Comparison of ENCODE assay signal across 16 cellular contexts in the genomic region with DNA sequence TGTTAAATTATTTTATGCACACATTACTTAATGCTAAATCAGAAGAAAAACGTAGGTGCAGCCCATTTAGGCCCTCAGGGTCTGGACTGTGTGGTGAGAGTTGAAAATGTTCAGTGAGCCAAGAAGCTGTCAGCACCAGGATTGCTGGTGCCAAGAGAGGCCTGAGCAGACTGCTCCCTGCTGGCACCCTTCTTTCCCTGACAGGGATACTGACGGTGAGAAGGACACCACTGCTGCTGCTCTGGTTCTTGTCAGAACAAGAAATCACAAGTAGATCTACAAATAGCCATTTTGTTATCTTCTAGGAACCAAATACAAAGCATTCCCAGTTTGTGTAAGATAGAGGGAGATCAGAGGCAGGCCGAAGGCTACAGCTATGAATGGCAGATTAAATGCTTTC. TPM values are rescaled to one million over a fixed set of nuclear protein-coding genes. Genes with fewer than 3 reads are reported as not detected.
DNase-seq lines count a peak whose midpoint lies in the region; ATAC-seq and TF ChIP-seq lines count a peak whose summit lies in the region.
"Had no signal": no experiment of that assay in that cellular context is flagged by ENCODE, and none has a peak within 500 bp of the region (broad histone marks: within the 10 kb centered on the region; RNA-seq: fewer than 3 reads in every experiment).

No MANE protein-coding gene starts in this region.

- no peaks in the 10 kb centered on the region for H3K9me3 ChIP-seq in WERI-Rb-1 (ENCODE audit: severe bottlenecking)
- H3K9me3 ChIP-seq: ascending aorta, BLaER1 had no signal

- H3K27ac ChIP-seq in WERI-Rb-1, result no peak overlapping the region
- H3K27ac ChIP-seq: ascending aorta, BLaER1, skin epidermis had no signal

- intact Hi-C loops in left colon (cut with DNase I, micrococcal nuclease), result no loop called here

- no peak for ATAC-seq in left colon
- no peak for ATAC-seq in GM19452 (IDR thresholded peaks at IDR 0.05; ENCODE audit: unreplicated experiment)

- H3K27me3 ChIP-seq in WERI-Rb-1 (ENCODE audit: insufficient read depth, low read depth, severe bottlenecking), result no peaks in the 10 kb centered on the region
- H3K27me3 ChIP-seq: ascending aorta, BLaER1 had no signal

- no peak overlapping the region for H3K4me3 ChIP-seq in WERI-Rb-1 (ENCODE audit: low read depth, low read length)
- H3K4me3 ChIP-seq: ascending aorta, BLaER1, skin epidermis had no signal

- DNase-seq in COR-L47 (lab: John Stamatoyannopoulos, UW), result peak; percentile 57
- peak; percentile 37 for DNase-seq in NCI-H1092 (lab: John Stamatoyannopoulos, UW)
- DNase-seq in WERI-Rb-1, result peak; percentile 59
- DNase-seq in iPS-NIHi11 (ENCODE audit: low spot score), result peak; percentile 12
- DNase-seq in GM19240 (ENCODE audit: insufficient read length, low spot score), result no peak
- no peak for DNase-seq in left colon
- no peak for DNase-seq in dermis blood vessel endothelial cell
- DNase-seq: activated CD4-positive, alpha-beta T cell treated with anti-CD3 and anti-CD28 coated beads, Interleukin-2, amount 50 U/mL, for 1 hour; effector CD4-positive, alpha-beta T cell; OCI-M1 had no signal

- no peaks in the 10 kb centered on the region for H3K36me3 ChIP-seq in WERI-Rb-1
- H3K36me3 ChIP-seq: ascending aorta, BLaER1 had no signal

- TF ChIP-seq CTCF in WERI-Rb-1 (IDR thresholded peaks at IDR 0.05; ENCODE audit: low read depth, low read length), result peak; percentile 52

RNA-seq across cellular contexts. Expression of gene CRISP1, which starts 48.7 kb away (rescaled TPM):
- total RNA-seq in left colon, result not detected
- total RNA-seq in dermis blood vessel endothelial cell, result not detected in 2 replicates
- total RNA-seq: ascending aorta, frontal cortex, subcutaneous adipose tissue had no signal

RNA-seq across cellular contexts. Expression of gene DEFB114, which starts 48.9 kb away (rescaled TPM):
- total RNA-seq in left colon (not detected), dermis blood vessel endothelial cell (not detected in 2 replicates)
- total RNA-seq: ascending aorta, frontal cortex, subcutaneous adipose tissue had no signal

RNA-seq across cellular contexts. Expression of gene DEFB113, which starts 54.4 kb away (rescaled TPM):
- total RNA-seq in left colon (not detected), dermis blood vessel endothelial cell (not detected in 2 replicates)
- total RNA-seq: ascending aorta, frontal cortex, subcutaneous adipose tissue had no signal

Comparison
In these comparisons a context has a peak if more than half of its experiments do, and no peak if none do; other contexts are left out.
1. DNase-seq: peak in COR-L47 (single experiment), NCI-H1092 (single experiment), WERI-Rb-1 (single experiment) and iPS-NIHi11 (single experiment); none in GM19240 (single experiment), left colon (0 of 2) and dermis blood vessel endothelial cell (single experiment).